8 cellular contexts compared by ENCODE assay signal in genomic region chr10:7151538-7151937, GRCh38.
"Had no signal": no experiment of that assay in that cellular context is flagged by ENCODE, and none has a peak within 500 bp of the region (broad histone marks: within the 10 kb centered on the region; RNA-seq: fewer than 3 reads in every experiment).

No MANE protein-coding gene starts in this region.

- H3K9ac ChIP-seq: GM23248 had no signal

- H3K4me1 ChIP-seq: HAP-1 had no signal

- DNase-seq: GM23248, GOT3, H7, IMR-90, KBM-7 had no signal

- H3K36me3 ChIP-seq: HAP-1 had no signal

- FAIRE-seq: HTR-8/SVneo had no signal

- H3K9me3 ChIP-seq: HAP-1 had no signal

- H3K4me3 ChIP-seq: GM23248, HAP-1 had no signal

- H3K27ac ChIP-seq: GM23248 had no signal

- H2AFZ ChIP-seq: GM23248 had no signal

- ATAC-seq: HCT116 had no signal
